1 cellular context compared by ENCODE assay signal in genomic region chr16:89285381-89285780, GRCh38.
TF ChIP-seq lines count a peak whose summit lies in the region.

No MANE protein-coding gene starts in this region.

TF ChIP-seq in IMR-90, 13 proteins besides CTCF, POLR2A, EP300 and RAD21 (continued from another document):
- TF ChIP-seq CHD1 (IDR thresholded peaks at IDR 0.05; ENCODE audit: low read depth, low read length) (no peak), MAFK (IDR thresholded peaks at IDR 0.05; ENCODE audit: low read depth, low read length) (no peak)
